ENCODE assay signal across 8 cellular contexts in the genomic region with DNA sequence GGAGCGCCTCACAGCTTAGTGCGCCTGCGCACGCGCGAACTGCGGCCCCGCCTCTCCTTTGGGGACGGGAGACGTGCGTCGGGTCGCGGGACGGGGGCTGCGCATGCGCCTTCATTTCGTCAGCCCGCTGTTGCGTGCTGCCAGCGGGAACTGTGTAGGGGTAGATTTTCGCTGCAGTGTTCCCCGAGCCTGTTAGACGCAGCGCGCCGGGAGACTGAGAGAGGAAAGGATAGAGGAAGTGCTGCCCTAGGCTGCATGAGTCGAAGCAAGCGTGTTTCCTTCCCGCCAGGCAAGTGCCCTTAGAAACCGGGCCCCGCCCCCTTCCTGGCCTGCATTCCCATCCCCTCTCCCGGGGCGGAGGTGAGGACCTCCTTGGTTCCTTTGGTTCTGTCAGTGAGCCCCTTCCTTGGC. TPM values are rescaled to one million over a fixed set of nuclear protein-coding genes. Genes with fewer than 3 reads are reported as not detected.
DNase-seq lines count a peak whose midpoint lies in the region; ATAC-seq and TF ChIP-seq lines count a peak whose summit lies in the region.

No MANE protein-coding gene starts in this region.

- CTCF ChIA-PET in T-cell (lab: Charles Lee), result interaction anchor here (0.6 to 1.8 kb wide), 15 partner anchors 8 to 1837 kb away, joined by 3 to 13 read pairs (median 4); a partner anchor contains a TSS

- DNase-seq in NCI-H146 treated with DMSO at 0.1 percent for 48 hours (lab: John Stamatoyannopoulos, UW; ENCODE audit: unreplicated experiment), result peak; percentile 84
- peak; percentile 86 to 96 (median 92) for DNase-seq in T-cell
- peak; percentile 86 for DNase-seq in amniotic epithelial cell (ENCODE audit: low read depth)
- peak; percentile 96 for DNase-seq in left cardiac atrium
- DNase-seq in progenitor cell of endocrine pancreas (ENCODE audit: low spot score, unreplicated experiment), result peak; percentile 91
- DNase-seq in upper lobe of right lung, result peak; percentile 99

- peak overlapping the region; percentile 88 for H3K27ac ChIP-seq in upper lobe of right lung

- H3K36me3 Mint-ChIP-seq in T-cell (peaks cover 15% of the 10 kb centered on the region), progenitor cell of endocrine pancreas (ENCODE audit: insufficient read depth) (peaks cover 1% of the 10 kb centered on the region)

- H3K36me3 ChIP-seq in upper lobe of right lung, result peaks cover 9% of the 10 kb centered on the region

- no peaks in the 10 kb centered on the region for H3K9me3 Mint-ChIP-seq in T-cell
- H3K9me3 Mint-ChIP-seq in progenitor cell of endocrine pancreas (ENCODE audit: low read depth), result no peaks in the 10 kb centered on the region

- intact Hi-C loops in left cardiac atrium (cut with DNase I) (no loop called here), upper lobe of right lung (cut with DNase I) (no loop called here)

- POLR2A ChIA-PET in T-cell (lab: Charles Lee), result interaction anchor here (0.6 to 1.3 kb wide), 7 partner anchors 10 to 73 kb away, joined by 3 to 5 read pairs (median 3); a partner anchor contains a TSS

- ATAC-seq in GM18499 (IDR thresholded peaks at IDR 0.05; ENCODE audit: insufficient read depth, unreplicated experiment), result peak; percentile 69
- ATAC-seq in HG02885 (IDR thresholded peaks at IDR 0.05; ENCODE audit: poor library complexity, unreplicated experiment), result peak; percentile 88
- peak; percentile 88 to 92 (median 90) for ATAC-seq in T-cell (replicated peaks in 1 of 4)
- peak; percentile 94 to 95 for ATAC-seq in left cardiac atrium
- peak; percentile 94 for ATAC-seq in upper lobe of right lung

- H3K27me3 Mint-ChIP-seq in T-cell (no peaks in the 10 kb centered on the region), progenitor cell of endocrine pancreas (no peaks in the 10 kb centered on the region)

- H3K4me3 ChIP-seq in upper lobe of right lung, result peak overlapping the region; percentile 79

- H3K4me1 Mint-ChIP-seq in T-cell, result peaks cover 62 to 72% (median 70%) of the 10 kb centered on the region in 3 donors
- H3K4me1 Mint-ChIP-seq in progenitor cell of endocrine pancreas (ENCODE audit: low read depth), result peaks cover 39% of the 10 kb centered on the region

- H3K4me3 Mint-ChIP-seq in T-cell (peak overlapping the region; percentile 95 to 99 (median 98)), progenitor cell of endocrine pancreas (ENCODE audit: low read depth) (peak overlapping the region; percentile 87)

- TF ChIP-seq CTCF in progenitor cell of endocrine pancreas (IDR thresholded peaks at IDR 0.05; ENCODE audit: unreplicated experiment), result no peak
- TF ChIP-seq CTCF in upper lobe of right lung (IDR thresholded peaks at IDR 0.05), result no peak

- H3K9me3 ChIP-seq in upper lobe of right lung, result no peaks in the 10 kb centered on the region

- peaks cover 61% of the 10 kb centered on the region for H3K4me1 ChIP-seq in upper lobe of right lung

- H3K27ac Mint-ChIP-seq in T-cell (peak overlapping the region; percentile 88 to 93), progenitor cell of endocrine pancreas (peak overlapping the region; percentile 98)

- H3K27me3 ChIP-seq in upper lobe of right lung, result no peaks in the 10 kb centered on the region

RNA-seq across cellular contexts. Expression of a gene that starts 12.3 kb away (rescaled TPM):
- total RNA-seq in T-cell, result 10 to 100 TPM in 1 of 5 donors, 1 to 10 TPM in 4; 2.9 to 13.0 (median 6.8) TPM
- 10 to 100 TPM; 29.3 to 34.9 TPM for total RNA-seq in left cardiac atrium
- total RNA-seq in progenitor cell of endocrine pancreas, result 6.4 and 7.8 TPM in 2 replicates
- 94.8 TPM for total RNA-seq in upper lobe of right lung

RNA-seq across cellular contexts. Expression of a gene that starts 12.3 kb away (rescaled TPM):
- total RNA-seq in T-cell, result 10 to 100 TPM in 3 of 5 donors, 1 to 10 TPM in 2; 7.3 to 18.2 (median 13.8) TPM
- 10 to 100 TPM; 16.1 to 23.6 TPM for total RNA-seq in left cardiac atrium
- 11.0 and 11.8 TPM in 2 replicates for total RNA-seq in progenitor cell of endocrine pancreas
- 41.3 TPM for total RNA-seq in upper lobe of right lung

Comparison
In these comparisons a context has a peak if more than half of its experiments do, and no peak if none do; other contexts are left out.
1. Peak in every context shown above with its lines: DNase-seq, ATAC-seq, H3K4me3 ChIP-seq and H3K27ac ChIP-seq.